ENCODE assay signal across 1 cellular context in the genomic region with DNA sequence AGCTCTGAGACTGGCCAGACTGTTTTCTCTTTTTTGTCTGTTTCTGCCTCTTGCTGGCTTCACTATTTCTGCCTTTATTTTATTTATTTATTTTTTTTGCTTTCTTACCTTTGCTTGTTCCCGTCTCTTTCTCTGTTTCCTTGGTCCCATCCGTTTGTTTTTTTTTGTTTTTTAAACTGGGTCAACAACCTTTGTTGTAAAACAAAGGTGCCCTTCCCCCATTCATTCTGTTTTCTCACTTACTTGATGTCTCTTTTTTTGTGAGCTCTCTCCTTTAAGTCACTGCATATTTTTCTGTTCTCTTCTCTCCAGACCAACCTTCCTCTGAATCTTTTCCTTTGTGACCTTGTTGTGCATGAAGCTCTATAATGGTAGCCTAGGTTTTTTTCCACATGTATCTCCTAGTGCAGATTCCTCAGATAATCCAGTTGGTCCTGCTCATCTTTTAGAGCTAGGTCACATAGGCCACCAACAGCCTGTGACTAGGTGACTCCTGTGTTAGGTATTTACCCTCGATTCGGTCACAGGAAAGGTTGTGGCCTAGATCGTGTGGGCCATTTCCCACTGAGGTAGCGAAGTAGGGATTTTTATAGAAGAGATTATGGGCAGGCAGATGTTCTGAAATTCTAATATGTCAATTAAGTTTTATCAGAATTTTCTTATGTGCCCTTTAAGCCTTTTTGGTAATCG.
TF ChIP-seq lines count a peak whose summit lies in the region.

No MANE protein-coding gene starts in this region.

TF ChIP-seq in HEK293T, 16 proteins besides CTCF, POLR2A, EP300 and RAD21:
- TF ChIP-seq FOXA1 (IDR thresholded peaks at IDR 0.05) = no peak
- no peak for TF ChIP-seq LEF1 (IDR thresholded peaks at IDR 0.05; ENCODE audit: borderline replicate concordance)
- TF ChIP-seq FOXM1 (IDR thresholded peaks at IDR 0.05; ENCODE audit: borderline replicate concordance) = no peak
- no peak for TF ChIP-seq FOXK2 (IDR thresholded peaks at IDR 0.05)
